Comparison of ENCODE assay signal across 16 cellular contexts in the genomic region with DNA sequence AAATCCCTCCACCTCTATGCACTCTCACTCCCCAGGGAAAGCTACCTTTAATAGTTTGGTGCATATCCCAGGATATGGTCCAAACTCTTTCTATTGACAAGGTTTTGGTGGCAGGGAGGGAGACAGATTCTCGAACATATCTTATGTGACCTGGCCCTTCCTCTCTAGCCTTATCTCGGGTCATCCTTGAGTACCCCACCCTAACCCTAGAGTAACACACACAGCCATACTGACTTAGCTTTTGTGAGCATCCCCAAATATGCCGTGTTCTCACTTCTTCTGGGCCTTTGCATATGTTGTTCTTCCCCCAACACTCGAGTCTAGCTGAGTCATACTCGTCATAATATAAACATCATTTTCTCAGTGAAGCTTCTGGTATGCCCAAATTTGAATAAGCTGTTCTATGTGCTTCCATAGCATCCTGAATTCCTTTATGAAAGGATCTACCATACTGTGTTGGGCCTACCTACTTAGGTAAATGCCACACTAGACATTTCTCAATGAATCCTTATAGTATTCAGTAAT. TPM values are rescaled to one million over a fixed set of nuclear protein-coding genes. Genes with fewer than 3 reads are reported as not detected.
DNase-seq lines count a peak whose midpoint lies in the region; ATAC-seq and TF ChIP-seq lines count a peak whose summit lies in the region.
"Had no signal": no experiment of that assay in that cellular context is flagged by ENCODE, and none has a peak within 500 bp of the region (broad histone marks: within the 10 kb centered on the region; RNA-seq: fewer than 3 reads in every experiment).

No MANE protein-coding gene starts in this region.

- peak overlapping the region; percentile 37 for H3K27ac ChIP-seq in lower lobe of right lung
- H3K27ac ChIP-seq in Peyer's patch = no peak overlapping the region
- H3K27ac ChIP-seq: cardiac muscle cell had no signal

- peaks cover 5% of the 10 kb centered on the region for H3K4me1 Mint-ChIP-seq in mesothelial cell of epicardium

- peaks cover 14% of the 10 kb centered on the region for H3K36me3 ChIP-seq in adipocyte (ENCODE audit: control insufficient read depth, insufficient read depth, low read length, severe bottlenecking)
- peaks cover 27% of the 10 kb centered on the region for H3K36me3 ChIP-seq in lower lobe of right lung
- peaks cover 0 to 19% (median 0%) of the 10 kb centered on the region in 3 donors for H3K36me3 ChIP-seq in Peyer's patch
- H3K36me3 ChIP-seq: cardiac muscle cell had no signal

- no peak overlapping the region for H3K9ac ChIP-seq in adipocyte (ENCODE audit: low read length)

- TF ChIP-seq POLR2A in Peyer's patch (IDR thresholded peaks at IDR 0.05) = no peak

- no peak overlapping the region for H3K27ac Mint-ChIP-seq in mesothelial cell of epicardium
- H3K27ac Mint-ChIP-seq: activated CD8-positive, alpha-beta T cell treated with anti-CD3 and anti-CD28 coated beads for 36 hours had no signal

- intact Hi-C loops in lower lobe of right lung (cut with DNase I) = no loop called here

- no peaks in the 10 kb centered on the region for H3K27me3 Mint-ChIP-seq in mesothelial cell of epicardium (ENCODE audit: low read depth)
- H3K27me3 Mint-ChIP-seq: activated CD8-positive, alpha-beta T cell treated with anti-CD3 and anti-CD28 coated beads for 36 hours had no signal

- no peaks in the 10 kb centered on the region for H3K9me3 ChIP-seq in adipocyte (ENCODE audit: control insufficient read depth, low read length)
- no peaks in the 10 kb centered on the region for H3K9me3 ChIP-seq in lower lobe of right lung
- no peaks in the 10 kb centered on the region for H3K9me3 ChIP-seq in Peyer's patch

- peaks cover 16% of the 10 kb centered on the region for H3K36me3 Mint-ChIP-seq in mesothelial cell of epicardium

- H3K9me3 Mint-ChIP-seq in mesothelial cell of epicardium = no peaks in the 10 kb centered on the region
- H3K9me3 Mint-ChIP-seq: activated CD8-positive, alpha-beta T cell treated with anti-CD3 and anti-CD28 coated beads for 36 hours had no signal

- no peak for TF ChIP-seq CTCF in lower lobe of right lung (IDR thresholded peaks at IDR 0.05)
- TF ChIP-seq CTCF in mesothelial cell of epicardium (IDR thresholded peaks at IDR 0.05; ENCODE audit: unreplicated experiment) = no peak
- TF ChIP-seq CTCF in Peyer's patch (IDR thresholded peaks at IDR 0.05) = no peak

- H3K4me1 ChIP-seq in adipocyte (ENCODE audit: control insufficient read depth, insufficient read depth, low read length) (peaks cover 6% of the 10 kb centered on the region), lower lobe of right lung (peaks cover 20% of the 10 kb centered on the region), Peyer's patch (peaks cover 0 to 20% (median 0%) of the 10 kb centered on the region in 4 donors)

- ATAC-seq in HG02798 (IDR thresholded peaks at IDR 0.05; ENCODE audit: poor library complexity, unreplicated experiment) (peak; percentile 40), lower lobe of right lung (no peak)
- ATAC-seq: activated CD8-positive, alpha-beta T cell treated with anti-CD3 and anti-CD28 coated beads for 36 hours had no signal

- DNase-seq in EH (ENCODE audit: low read depth) = peak; percentile 69
- DNase-seq in adipocyte (ENCODE audit: low read depth) = peak; percentile 29
- DNase-seq in lower lobe of right lung = no peak
- DNase-seq in mesothelial cell of epicardium (ENCODE audit: low spot score in 2 of 2, unreplicated experiment in 2 of 2) = no peak
- DNase-seq in DMS153 (lab: John Stamatoyannopoulos, UW) = no peak
- no peak for DNase-seq in Peyer's patch
- no peak for DNase-seq in NCI-H748 (lab: John Stamatoyannopoulos, UW; ENCODE audit: unreplicated experiment)
- DNase-seq: activated CD8-positive, alpha-beta T cell treated with anti-CD3 and anti-CD28 coated beads for 36 hours; activated gamma-delta T cell treated with Interleukin-2 at 50 U/mL for 16 hours; GDM1; NCI-H1092 treated with DMSO at 0.1 percent for 48 hours; NCI-H446; stimulated activated CD4-positive, alpha-beta T cell treated with anti-CD3 and anti-CD28 coated beads, Interleukin-12 subunit alpha, Interleukin-12 subunit beta, amount 100 ng/mL, for 4 hours had no signal

- H3K27me3 ChIP-seq in adipocyte (replicated peaks; ENCODE audit: control insufficient read depth, insufficient read depth, low read length) = no peaks in the 10 kb centered on the region
- H3K27me3 ChIP-seq in lower lobe of right lung (ENCODE audit: low read depth) = no peaks in the 10 kb centered on the region
- H3K27me3 ChIP-seq in Peyer's patch = no peaks in the 10 kb centered on the region
- H3K27me3 ChIP-seq: cardiac muscle cell had no signal

- H3K4me3 ChIP-seq in adipocyte (ENCODE audit: low read length) (no peak overlapping the region), lower lobe of right lung (no peak overlapping the region), Peyer's patch (no peak overlapping the region)
- H3K4me3 ChIP-seq: cardiac muscle cell, lung had no signal

- no peak overlapping the region for H3K4me3 Mint-ChIP-seq in mesothelial cell of epicardium
- H3K4me3 Mint-ChIP-seq: activated CD8-positive, alpha-beta T cell treated with anti-CD3 and anti-CD28 coated beads for 36 hours had no signal

RNA-seq across cellular contexts. Expression of gene TTC17, which starts 7.9 kb away (rescaled TPM):
- total RNA-seq in lower lobe of right lung = 105 TPM
- 135 to 147 TPM (median 143 TPM) in 3 replicates for total RNA-seq in mesothelial cell of epicardium
- 100 to 1,000 TPM; 157 to 295 (median 248) TPM for total RNA-seq in Peyer's patch

RNA-seq across cellular contexts. Expression of gene API5, which starts 54.9 kb away (rescaled TPM):
- 81.9 TPM for total RNA-seq in lower lobe of right lung
- total RNA-seq in mesothelial cell of epicardium = 77.8 to 83.7 TPM (median 78.5 TPM) in 3 replicates
- total RNA-seq in Peyer's patch = 10 to 100 TPM; 54.9 to 71.8 (median 66.5) TPM

Comparison
In these comparisons a context has a peak if more than half of its experiments do, and no peak if none do; other contexts are left out.
1. DNase-seq: peak in EH (single experiment) and adipocyte (single experiment); none in lower lobe of right lung (single experiment), mesothelial cell of epicardium (0 of 2), DMS153 (single experiment), Peyer's patch (0 of 3) and NCI-H748 (single experiment).